In genomic region chr16:13021996-13022395, GRCh38 we compare ENCODE assay signal across 1 cellular context.
TF ChIP-seq lines count a peak whose summit lies in the region.

No MANE protein-coding gene starts in this region.

TF ChIP-seq in H1, 55 proteins besides CTCF, POLR2A, EP300 and RAD21 (continued from another document):
- TF ChIP-seq CHD7 (IDR thresholded peaks at IDR 0.05; ENCODE audit: insufficient replicate concordance, low read length): no peak
- no peak for TF ChIP-seq ZNF274 (IDR thresholded peaks at IDR 0.05; ENCODE audit: borderline replicate concordance, extremely low read depth, low read length)
